ENCODE assay signal across 9 cellular contexts in the genomic region with DNA sequence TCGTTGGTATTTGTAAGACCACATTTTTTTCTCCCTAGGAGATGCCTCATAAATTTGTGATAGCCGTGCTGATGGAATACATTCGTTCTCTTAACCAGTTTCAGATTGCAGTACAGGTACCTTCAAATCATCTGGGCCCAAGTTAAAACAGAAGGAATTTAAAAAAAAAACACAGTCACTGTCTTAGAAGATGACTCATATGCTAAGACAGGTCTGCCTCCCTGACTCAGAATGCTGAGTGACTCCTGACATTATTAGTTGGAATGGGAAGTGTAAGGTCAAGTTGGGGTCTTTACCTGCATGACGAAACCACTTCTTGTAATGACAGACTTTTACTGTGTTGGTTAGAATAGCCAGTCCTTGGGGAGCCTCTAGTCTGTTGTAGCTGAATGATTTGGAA. TPM values are rescaled to one million over a fixed set of nuclear protein-coding genes. Genes with fewer than 3 reads are reported as not detected.
DNase-seq lines count a peak whose midpoint lies in the region; ATAC-seq, FAIRE-seq and TF ChIP-seq lines count a peak whose summit lies in the region.
"Had no signal": no experiment of that assay in that cellular context is flagged by ENCODE, and none has a peak within 500 bp of the region (broad histone marks: within the 10 kb centered on the region; RNA-seq: fewer than 3 reads in every experiment).

No MANE protein-coding gene starts in this region.

- no peaks in the 10 kb centered on the region for H3K9me3 ChIP-seq in HepG2 (ENCODE audit: low read length)
- H3K9me3 ChIP-seq in right lobe of liver, result no peaks in the 10 kb centered on the region

- TF ChIP-seq EP300 in HepG2 (IDR thresholded peaks at IDR 0.05; ENCODE audit: low read depth in 2 of 2, low read length in 2 of 2) (no peak), HepG2 (CRISPR knock-in tag; IDR thresholded peaks at IDR 0.05; ENCODE audit: borderline replicate concordance) (no peak)

- H3K27me3 ChIP-seq in HepG2 (ENCODE audit: control insufficient read depth in 1 of 2, insufficient read depth in 2 of 2, low read length in 2 of 2), result no peaks in the 10 kb centered on the region
- no peaks in the 10 kb centered on the region for H3K27me3 ChIP-seq in right lobe of liver
- H3K27me3 ChIP-seq: neural progenitor cell had no signal

- H3K36me3 ChIP-seq in HepG2 (replicated peaks in 1 of 2; ENCODE audit: control insufficient read depth in 1 of 2, insufficient read depth in 2 of 2, low read length in 2 of 2) (peaks cover 12 to 71% of the 10 kb centered on the region in 2 experiments), right lobe of liver (peaks cover 7 to 90% (median 25%) of the 10 kb centered on the region in 4 donors)
- H3K36me3 ChIP-seq: neural progenitor cell had no signal

- H3K79me2 ChIP-seq in HepG2 (ENCODE audit: insufficient read depth, low read length), result no peaks in the 10 kb centered on the region

- H3K4me2 ChIP-seq in HepG2 (ENCODE audit: low read depth, low read length), result no peak overlapping the region
- H3K4me2 ChIP-seq: neural progenitor cell had no signal

- BruUV-seq in HepG2 (replicated peaks; lab: Mats Ljungman, UMichigan), result TSS peak; percentile 10

- no peak for ATAC-seq in HepG2
- ATAC-seq in right lobe of liver, result no peak
- ATAC-seq in HG03280 (IDR thresholded peaks at IDR 0.05; ENCODE audit: unreplicated experiment), result no peak
- ATAC-seq in HG03432 (IDR thresholded peaks at IDR 0.05; ENCODE audit: unreplicated experiment), result no peak
- ATAC-seq in HG02678 (IDR thresholded peaks at IDR 0.05; ENCODE audit: unreplicated experiment), result no peak

- DNase-seq in HepG2 (ENCODE audit: low spot score), result no peak
- no peak for DNase-seq in right lobe of liver
- DNase-seq in SW 1271 (lab: John Stamatoyannopoulos, UW), result peak; percentile 26 to 66
- DNase-seq in fibroblast of villous mesenchyme (ENCODE audit: low read depth), result peak; percentile 59
- DNase-seq in NCI-H1417 (lab: John Stamatoyannopoulos, UW), result no peak

- TF ChIP-seq CTCF in HepG2 (CRISPR knock-in tag; IDR thresholded peaks at IDR 0.05) (no peak), right lobe of liver (IDR thresholded peaks at IDR 0.05) (no peak), fibroblast of villous mesenchyme (IDR thresholded peaks at IDR 0.05; ENCODE audit: insufficient read depth, low read depth, low read length) (no peak)

- intact Hi-C loops in HepG2 (cut with micrococcal nuclease; ENCODE audit: unreplicated experiment), result no loop called here
- intact Hi-C loops in right lobe of liver (cut with DNase I), result loop anchor here in 1 of 2 donors (10.0 kb wide), 1 partner anchor 45 kb away; no protein-coding TSS in a partner anchor

- no peak overlapping the region for H3K4me3 ChIP-seq in HepG2 (replicated peaks in 1 of 3; ENCODE audit: insufficient read depth in 1 of 3, low read depth in 2 of 3, low read length in 3 of 3)
- H3K4me3 ChIP-seq in right lobe of liver, result no peak overlapping the region
- H3K4me3 ChIP-seq in fibroblast of villous mesenchyme (ENCODE audit: low read depth, low read length), result no peak overlapping the region
- H3K4me3 ChIP-seq: neural progenitor cell had no signal

- no peak overlapping the region for H2AFZ ChIP-seq in HepG2 (ENCODE audit: low read length)
- H2AFZ ChIP-seq: neural progenitor cell had no signal

- CTCF ChIA-PET in HepG2 (lab: Yijun Ruan, JAX; ENCODE audit: low intra/inter-chr PET ratio, low total read pairs), result no interaction called here

- peak; percentile 32 for FAIRE-seq in HepG2 (lab: Jason Lieb, UNC)

- H3K9ac ChIP-seq in HepG2 (ENCODE audit: insufficient read depth, low read depth, low read length), result no peak overlapping the region
- H3K9ac ChIP-seq: neural progenitor cell had no signal

- 92% methylated on average over 4 of the region's 4 CpGs for WGBS in HepG2 (ENCODE audit: low lambda C conversion rate)
- WGBS in right lobe of liver (ENCODE audit: insufficient coverage, low coverage, low lambda C conversion rate, missing lambda C conversion rate), result 85% methylated on average over 4 of the region's 4 CpGs

- TF ChIP-seq RAD21 in HepG2 (CRISPR knock-in tag; IDR thresholded peaks at IDR 0.05), result no peak

- no peaks in the 10 kb centered on the region for H4K20me1 ChIP-seq in HepG2 (ENCODE audit: insufficient read depth, low read length)

- in situ Hi-C loops in HepG2 (cut with HindIII; ENCODE audit: extremely low pct_ligation_motif_present, low pct_unique_long_range_greater_than_20kb), result no loop called here

- H3K27ac ChIP-seq in HepG2 (ENCODE audit: extremely low read length, insufficient read depth, low read length) (no peak overlapping the region), right lobe of liver (peak overlapping the region in 1 of 3 donors; percentile 18)
- H3K27ac ChIP-seq: neural progenitor cell had no signal

- POLR2A ChIA-PET in HepG2 (lab: Yijun Ruan, JAX), result interaction anchor here (0.9 kb wide), 1 partner anchor 11 kb away, joined by 3 read pairs; no protein-coding TSS in a partner anchor

- H3K4me1 ChIP-seq in HepG2 (ENCODE audit: insufficient read depth, low read length) (0 out of 2 replicates have a peak, but pooled peaks cover 6% of the 10 kb centered on the region), right lobe of liver (peaks cover 0 to 9% (median 0%) of the 10 kb centered on the region in 4 donors)

- no peak; a peak in 1 of 4 replicates for TF ChIP-seq POLR2A in HepG2 (IDR thresholded peaks at IDR 0.05; ENCODE audit: insufficient read depth in 1 of 2, low read depth in 2 of 2, low read length in 2 of 2)
- TF ChIP-seq POLR2A in right lobe of liver (IDR thresholded peaks at IDR 0.05), result no peak

RNA-seq across cellular contexts. Expression of a gene that starts 26.3 kb away (rescaled TPM):
- total RNA-seq in HepG2 (2016; rRNA removed; fragmentation: Illumina TruSeq; extraction: Trizol), result 19.5 and 19.9 TPM in 2 replicates
- 9.4 and 11.1 TPM in 2 replicates for total RNA-seq in HepG2 (2016; cell fraction: cytosol; rRNA removed; fragmentation: Illumina TruSeq; extraction: Trizol; ENCODE audit: low read depth)
- 17.0 and 23.9 TPM in 2 replicates for total RNA-seq in HepG2 (2016; cell fraction: insoluble cytoplasmic fraction; rRNA removed; fragmentation: Illumina TruSeq; extraction: Trizol)
- 12.8 and 14.0 TPM in 2 replicates for total RNA-seq in HepG2 (2016; cell fraction: membrane; rRNA removed; fragmentation: Illumina TruSeq; extraction: Trizol)
- 17.5 and 19.2 TPM in 2 replicates for total RNA-seq in HepG2 (2016; cell fraction: nucleus; rRNA removed; fragmentation: Illumina TruSeq; extraction: Trizol)
- polyA plus RNA-seq in HepG2 (2011; rRNA removed), result 8.2 and 9.4 TPM in 2 replicates
- 5.9 and 8.7 TPM in 2 replicates for polyA plus RNA-seq in HepG2 (2011; cell fraction: cytosol; rRNA removed)
- 21.6 and 24.9 TPM in 2 replicates for polyA plus RNA-seq in HepG2 (2011; cell fraction: nucleus; rRNA removed)
- 11.0 TPM in 2 replicates for polyA plus RNA-seq in HepG2 (2012)
- 4.5 and 5.7 TPM in 2 replicates for polyA plus RNA-seq in HepG2 (2016; cell fraction: cytosol; fragmentation: Illumina TruSeq; extraction: Trizol; ENCODE audit: low read depth)
- polyA plus RNA-seq in HepG2 (2016; cell fraction: insoluble cytoplasmic fraction; fragmentation: Illumina TruSeq; extraction: Trizol; ENCODE audit: low read depth), result 16.4 and 20.9 TPM in 2 replicates
- 7.0 and 8.7 TPM in 2 replicates for polyA plus RNA-seq in HepG2 (2016; cell fraction: membrane; fragmentation: Illumina TruSeq; extraction: Trizol; ENCODE audit: low read depth)
- polyA plus RNA-seq in HepG2 (2016; cell fraction: nucleus; fragmentation: Illumina TruSeq; extraction: Trizol; ENCODE audit: insufficient read depth, low read depth), result 28.4 and 31.5 TPM in 2 replicates
- polyA minus RNA-seq in HepG2 (2011; rRNA and poly(A)+ RNA removed; ENCODE audit: low replicate concordance), result 5.1 and 13.8 TPM in 2 replicates
- polyA minus RNA-seq in HepG2 (2011; cell fraction: cytosol; rRNA and poly(A)+ RNA removed), result 5.4 and 7.3 TPM in 2 replicates
- 12.6 and 17.2 TPM in 2 replicates for polyA minus RNA-seq in HepG2 (2011; cell fraction: nucleus; rRNA and poly(A)+ RNA removed)
- 10 to 100 TPM; 16.8 to 24.5 (median 21.9) TPM for total RNA-seq in right lobe of liver
- total RNA-seq in fibroblast of villous mesenchyme, result 19.0 and 32.0 TPM in 2 replicates

RNA-seq across cellular contexts. Expression of a gene that starts 56.7 kb away (rescaled TPM):
- total RNA-seq in HepG2 (2016; rRNA removed; fragmentation: Illumina TruSeq; extraction: Trizol), result 28.6 and 46.5 TPM in 2 replicates
- 8.3 and 10.0 TPM in 2 replicates for total RNA-seq in HepG2 (2016; cell fraction: cytosol; rRNA removed; fragmentation: Illumina TruSeq; extraction: Trizol; ENCODE audit: low read depth)
- 22.8 and 44.6 TPM in 2 replicates for total RNA-seq in HepG2 (2016; cell fraction: insoluble cytoplasmic fraction; rRNA removed; fragmentation: Illumina TruSeq; extraction: Trizol)
- 11.8 and 17.8 TPM in 2 replicates for total RNA-seq in HepG2 (2016; cell fraction: membrane; rRNA removed; fragmentation: Illumina TruSeq; extraction: Trizol)
- total RNA-seq in HepG2 (2016; cell fraction: nucleus; rRNA removed; fragmentation: Illumina TruSeq; extraction: Trizol), result 80.8 and 107 TPM in 2 replicates
- polyA plus RNA-seq in HepG2 (2011; rRNA removed), result 114 and 121 TPM in 2 replicates
- polyA plus RNA-seq in HepG2 (2011; cell fraction: cytosol; rRNA removed), result 149 and 162 TPM in 2 replicates
- polyA plus RNA-seq in HepG2 (2011; cell fraction: nucleus; rRNA removed), result 224 and 235 TPM in 2 replicates
- 89.5 and 105 TPM in 2 replicates for polyA plus RNA-seq in HepG2 (2012)
- polyA plus RNA-seq in HepG2 (2016; cell fraction: cytosol; fragmentation: Illumina TruSeq; extraction: Trizol; ENCODE audit: low read depth), result 2.8 and 3.1 TPM in 2 replicates
- 16.2 and 18.5 TPM in 2 replicates for polyA plus RNA-seq in HepG2 (2016; cell fraction: insoluble cytoplasmic fraction; fragmentation: Illumina TruSeq; extraction: Trizol; ENCODE audit: low read depth)
- polyA plus RNA-seq in HepG2 (2016; cell fraction: membrane; fragmentation: Illumina TruSeq; extraction: Trizol; ENCODE audit: low read depth), result 4.5 and 6.4 TPM in 2 replicates
- polyA plus RNA-seq in HepG2 (2016; cell fraction: nucleus; fragmentation: Illumina TruSeq; extraction: Trizol; ENCODE audit: insufficient read depth, low read depth), result 80.1 and 82.3 TPM in 2 replicates
- polyA minus RNA-seq in HepG2 (2011; rRNA and poly(A)+ RNA removed; ENCODE audit: low replicate concordance), result 256 and 622 TPM in 2 replicates
- polyA minus RNA-seq in HepG2 (2011; cell fraction: cytosol; rRNA and poly(A)+ RNA removed), result 144 and 165 TPM in 2 replicates
- polyA minus RNA-seq in HepG2 (2011; cell fraction: nucleus; rRNA and poly(A)+ RNA removed), result 343 and 354 TPM in 2 replicates
- total RNA-seq in right lobe of liver, result 10 to 100 TPM; 11.9 to 31.2 (median 20.0) TPM
- 34.5 and 38.4 TPM in 2 replicates for total RNA-seq in fibroblast of villous mesenchyme

Comparison
In these comparisons a context has a peak if more than half of its experiments do, and no peak if none do; other contexts are left out.
1. DNase-seq: peak in SW 1271 (2 of 2) and fibroblast of villous mesenchyme (single experiment); none in HepG2 (single experiment), right lobe of liver (0 of 3) and NCI-H1417 (0 of 3).